1 cellular context compared by ENCODE assay signal in the genomic region with DNA sequence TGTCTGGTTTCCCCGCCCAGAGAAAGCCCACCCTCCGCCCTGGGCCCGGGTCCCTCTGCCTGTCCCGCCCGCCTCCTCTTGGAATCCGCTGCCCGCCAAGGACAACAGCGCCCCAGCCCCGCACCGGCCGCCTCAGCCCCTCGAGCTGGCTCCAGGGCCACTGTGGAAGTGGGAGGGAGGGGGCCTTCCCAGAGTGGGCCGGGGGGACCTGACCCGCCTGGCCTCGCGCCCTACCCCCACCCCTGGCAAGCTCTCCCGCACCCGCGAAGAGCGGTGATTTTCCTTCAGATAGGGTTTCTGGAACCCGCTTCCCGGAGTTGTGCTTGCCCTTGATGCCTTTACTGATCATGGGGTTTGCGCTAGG.
TF ChIP-seq lines count a peak whose summit lies in the region.

No MANE protein-coding gene starts in this region.

TF ChIP-seq in H1, 55 proteins besides CTCF, POLR2A, EP300 and RAD21:
- TF ChIP-seq POLR2AphosphoS5 (IDR thresholded peaks at IDR 0.05; ENCODE audit: low read depth, low read length) (no peak), RNF2 (IDR thresholded peaks at IDR 0.05; ENCODE audit: borderline replicate concordance, low read depth, low read length, missing control alignments, poor library complexity, severe bottlenecking) (peak; percentile 4), YY1 (IDR thresholded peaks at IDR 0.05; ENCODE audit: low read depth, low read length) (no peak), ATF2 (IDR thresholded peaks at IDR 0.05; ENCODE audit: low read length) (no peak), TAF7 (optimal IDR thresholded peaks at IDR 0.05; ENCODE audit: borderline replicate concordance, low read depth, low read length) (no peak), RFX5 (IDR thresholded peaks at IDR 0.05; ENCODE audit: borderline replicate concordance, low read depth, low read length) (no peak), SUZ12 (IDR thresholded peaks at IDR 0.05; ENCODE audit: low read length) (0 out of 2 replicates have a peak, but pooled peaks have one; percentile 71), EZH2 (IDR thresholded peaks at IDR 0.05; ENCODE audit: low read depth, low read length, severe bottlenecking) (peak; percentile 75)
